Comparison of ENCODE assay signal across 15 cellular contexts in the genomic region with DNA sequence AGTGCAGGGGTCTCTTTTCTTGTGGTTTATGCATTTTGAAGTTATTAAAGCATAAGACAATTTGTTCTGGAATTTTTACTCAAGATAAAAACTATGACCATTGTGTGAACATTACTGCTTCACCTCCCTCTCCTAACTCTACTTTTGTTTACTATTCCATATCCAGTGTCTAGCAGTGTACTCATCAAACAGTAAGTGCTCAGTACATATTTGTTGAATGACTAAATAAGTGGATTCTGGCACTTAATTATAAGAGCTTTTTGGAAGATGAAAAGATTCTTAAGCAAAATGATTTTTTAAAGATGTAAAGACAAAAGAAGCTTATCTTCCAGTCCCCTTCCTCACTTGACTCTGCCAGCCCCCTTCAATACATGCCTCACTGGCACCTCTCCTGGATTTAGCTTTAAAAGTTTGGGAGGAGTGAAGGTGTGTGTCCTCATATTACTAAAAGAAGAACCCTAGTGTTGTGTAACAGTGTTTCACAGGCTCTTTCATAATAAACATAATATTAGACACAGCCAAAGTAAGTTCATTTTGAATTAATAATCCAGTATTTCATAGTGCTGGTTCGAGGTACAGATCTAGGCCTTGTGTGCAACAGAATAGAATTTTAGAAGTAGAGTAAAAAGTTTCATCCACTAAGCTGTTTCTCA. TPM values are rescaled to one million over a fixed set of nuclear protein-coding genes. Genes with fewer than 3 reads are reported as not detected.
DNase-seq lines count a peak whose midpoint lies in the region; ATAC-seq and TF ChIP-seq lines count a peak whose summit lies in the region.
"Had no signal": no experiment of that assay in that cellular context is flagged by ENCODE, and none has a peak within 500 bp of the region (broad histone marks: within the 10 kb centered on the region; RNA-seq: fewer than 3 reads in every experiment).

No MANE protein-coding gene starts in this region.

- no peak for TF ChIP-seq CTCF in PC-3 (conservative IDR thresholded peaks at IDR 0.05; ENCODE audit: low read depth, low read length)
- no peak for TF ChIP-seq CTCF in fibroblast of the aortic adventitia (IDR thresholded peaks at IDR 0.05; ENCODE audit: insufficient read depth, low read length)
- no peak for TF ChIP-seq CTCF in omental fat pad (IDR thresholded peaks at IDR 0.05)

- H3K27me3 ChIP-seq in PC-3 (ENCODE audit: low read length) = no peaks in the 10 kb centered on the region

- no peaks in the 10 kb centered on the region for H4K20me1 ChIP-seq in PC-3 (ENCODE audit: low read length)

- BruUV-seq in PC-3 (replicated peaks; lab: Mats Ljungman, UMichigan) = no TSS peak

- CTCF ChIA-PET in PC-3 (lab: Charles Lee) = interaction anchor here (0.6 kb wide), 1 partner anchor 182 kb away, joined by 3 read pairs; no protein-coding TSS in a partner anchor

- intact Hi-C loops in PC-3 (cut with micrococcal nuclease) = loop anchor here (1.0 to 2.0 kb wide), 2 partner anchors 8 to 53 kb away; partner anchors contain the start of gene GAB1

- H3K4me3 ChIP-seq in PC-3 (ENCODE audit: low read length) (no peak overlapping the region), fibroblast of the aortic adventitia (ENCODE audit: low read depth, low read length) (no peak overlapping the region)
- H3K4me3 ChIP-seq: prostate gland had no signal

- peak overlapping the region; percentile 49 for H3K27ac ChIP-seq in PC-3 (ENCODE audit: low read length)
- H3K27ac ChIP-seq: C4-2B, KMS-11, prostate gland had no signal

- peak overlapping the region; percentile 54 for H3K4me2 ChIP-seq in PC-3 (ENCODE audit: low read length)
- H3K4me2 ChIP-seq: KMS-11 had no signal

- peak; percentile 24 for DNase-seq in AG20443 (ENCODE audit: low spot score)
- DNase-seq in PC-3 = peak; percentile 79
- peak; percentile 48 for DNase-seq in fibroblast of the aortic adventitia (ENCODE audit: low read depth)
- DNase-seq in omental fat pad (ENCODE audit: low spot score) = no peak
- no peak for DNase-seq in NCI-H82 treated with DMSO at 0.1 percent for 48 hours (lab: John Stamatoyannopoulos, UW; ENCODE audit: unreplicated experiment)
- no peak for DNase-seq in activated T-cell treated with anti-CD3 and anti-CD28 coated beads for 4 hours
- no peak for DNase-seq in HUDEP-2 (lab: John Stamatoyannopoulos, UW; ENCODE audit: unreplicated experiment in 76 of 76)
- DNase-seq: activated B cell treated with CpG ODN at 0.5 μM for 24 hours; activated T-cell treated with anti-CD3 and anti-CD28 coated beads, Interleukin-2, amount 50 U/mL, for 24 hours; H9; NCI-H2081 treated with DMSO at 0.1 percent for 48 hours had no signal

- no peak overlapping the region for H2AFZ ChIP-seq in PC-3 (ENCODE audit: low read length)

- no peaks in the 10 kb centered on the region for H3K9me2 ChIP-seq in PC-3 (replicated peaks; ENCODE audit: low read length)

- H3K4me1 ChIP-seq in PC-3 (ENCODE audit: insufficient read depth, low read length) = peaks cover 18% of the 10 kb centered on the region
- H3K4me1 ChIP-seq: prostate gland had no signal

- no peaks in the 10 kb centered on the region for H3K9me3 ChIP-seq in PC-3 (ENCODE audit: low read length)
- H3K9me3 ChIP-seq: prostate gland had no signal

- H3K9ac ChIP-seq in PC-3 (ENCODE audit: low read length) = 0 out of 2 replicates have a peak overlapping the region, but pooled peaks have one; percentile 2
- H3K9ac ChIP-seq: KMS-11 had no signal

- ATAC-seq in PC-3 = peak; percentile 98
- peak; percentile 94 for ATAC-seq in omental fat pad (ENCODE audit: low FRiP score)
- ATAC-seq in GM18907 (IDR thresholded peaks at IDR 0.05; ENCODE audit: unreplicated experiment) = no peak

- no peaks in the 10 kb centered on the region for H3K79me2 ChIP-seq in PC-3 (ENCODE audit: low read length)

- no peaks in the 10 kb centered on the region for H3K36me3 ChIP-seq in PC-3 (ENCODE audit: low read depth, low read length)
- H3K36me3 ChIP-seq: prostate gland had no signal

- POLR2A ChIA-PET in PC-3 (lab: Charles Lee; ENCODE audit: unreplicated experiment) = interaction anchor here (0.6 to 1.0 kb wide), 2 partner anchors 31 to 628 kb away, joined by 3 to 4 read pairs; no protein-coding TSS in a partner anchor

- no peaks in the 10 kb centered on the region for H3F3A ChIP-seq in PC-3 (ENCODE audit: low read length, unreplicated experiment)

RNA-seq across cellular contexts. Expression of gene GAB1, which starts 53.0 kb away (rescaled TPM):
- total RNA-seq in PC-3 (2014; rRNA removed) (3.3 and 4.9 TPM in 2 replicates), fibroblast of the aortic adventitia (ENCODE audit: low replicate concordance) (22.8 and 49.3 TPM in 2 replicates), omental fat pad (10 to 100 TPM in 3 of 4 donors, 1 to 10 TPM in 1; 9.4 to 32.2 (median 29.4) TPM)

Comparison
In these comparisons a context has a peak if more than half of its experiments do, and no peak if none do; other contexts are left out.
1. DNase-seq: peak in AG20443 (single experiment), PC-3 (single experiment) and fibroblast of the aortic adventitia (single experiment); none in omental fat pad (single experiment), NCI-H82 treated with DMSO at 0.1 percent for 48 hours (single experiment), activated T-cell treated with anti-CD3 and anti-CD28 coated beads for 4 hours (single experiment) and HUDEP-2 (0 of 76).